8 cellular contexts compared by ENCODE assay signal in the genomic region with DNA sequence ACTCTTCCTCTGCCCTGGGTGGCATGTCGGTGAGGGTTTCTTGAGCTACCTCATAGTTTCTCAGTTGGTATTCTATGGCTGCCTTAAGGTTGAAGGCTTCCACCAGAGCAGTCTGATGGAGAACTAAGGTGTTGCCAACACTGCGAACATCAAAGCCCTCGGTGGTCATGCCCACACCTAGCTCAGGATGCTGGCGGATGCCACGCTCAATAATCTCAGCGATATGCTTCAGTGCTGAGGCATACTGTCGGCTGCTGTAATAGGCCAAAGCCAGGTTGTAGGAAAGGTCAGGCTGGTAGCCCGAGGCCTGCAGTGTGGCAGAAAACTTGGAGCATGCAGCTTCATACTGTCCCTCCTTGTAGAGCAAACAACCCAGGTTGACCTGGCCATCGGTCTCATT.
A peak's percentile ranks its signal among the peaks of the same experiment; 100 is the strongest.
DNase-seq lines count a peak whose midpoint lies in the region; ATAC-seq, FAIRE-seq and TF ChIP-seq lines count a peak whose summit lies in the region.

No MANE protein-coding gene starts in this region.

- peaks cover 7% of the 10 kb centered on the region for H3K36me3 Mint-ChIP-seq in CD8-positive, alpha-beta T cell
- peaks cover 2% of the 10 kb centered on the region for H3K36me3 Mint-ChIP-seq in osteocyte (ENCODE audit: unreplicated experiment)

- intact Hi-C loops in CD8-positive, alpha-beta T cell (cut with DNase I, micrococcal nuclease), result loop anchor here (1.0 to 10.0 kb wide), 9 partner anchors 65 to 1615 kb away; a partner anchor contains a TSS
- intact Hi-C loops in endothelial cell of umbilical vein (cut with micrococcal nuclease), result loop anchor here (2.0 to 5.0 kb wide), 4 partner anchors 65 to 451 kb away; a partner anchor contains a TSS

- H3K9me3 Mint-ChIP-seq in CD8-positive, alpha-beta T cell, result peaks cover 8% of the 10 kb centered on the region
- peaks cover 14% of the 10 kb centered on the region for H3K9me3 Mint-ChIP-seq in osteocyte (ENCODE audit: unreplicated experiment)

- H3K4me3 Mint-ChIP-seq in CD8-positive, alpha-beta T cell, result peak overlapping the region; percentile 97
- peak overlapping the region; percentile 89 for H3K4me3 Mint-ChIP-seq in osteocyte (ENCODE audit: unreplicated experiment)

- CTCF ChIA-PET in CD8-positive, alpha-beta T cell (lab: Charles Lee), result no interaction called here
- CTCF ChIA-PET in endothelial cell of umbilical vein (lab: Charles Lee), result interaction anchor here (1.1 kb wide), 1 partner anchor 13 kb away, joined by 3 read pairs; no protein-coding TSS in a partner anchor

- H3K36me3 ChIP-seq in CD8-positive, alpha-beta T cell (ENCODE audit: insufficient read depth, low read length), result no peaks in the 10 kb centered on the region
- H3K36me3 ChIP-seq in OCI-LY3 (replicated peaks; ENCODE audit: low read depth, low read length), result no peaks in the 10 kb centered on the region
- H3K36me3 ChIP-seq in endothelial cell of umbilical vein (ENCODE audit: control insufficient read depth in 2 of 2, extremely low read depth in 1 of 2, insufficient read depth in 2 of 2, low read length in 2 of 2), result no peaks in the 10 kb centered on the region

- no peak for TF ChIP-seq POLR2A in endothelial cell of umbilical vein (IDR thresholded peaks at IDR 0.05; ENCODE audit: low read depth, low read length)

- H3K4me2 ChIP-seq in OCI-LY3 (ENCODE audit: low read length) (peak overlapping the region; percentile 77), endothelial cell of umbilical vein (ENCODE audit: insufficient read depth, low read length) (peak overlapping the region; percentile 49)

- no peak for FAIRE-seq in endothelial cell of umbilical vein (lab: Jason Lieb, UNC)

- no peak overlapping the region for H3K27ac Mint-ChIP-seq in CD8-positive, alpha-beta T cell
- H3K27ac Mint-ChIP-seq in osteocyte (ENCODE audit: unreplicated experiment), result peak overlapping the region; percentile 99

- H3K4me3 ChIP-seq in CD8-positive, alpha-beta T cell (ENCODE audit: low read depth, low read length), result peak overlapping the region; percentile 89
- H3K4me3 ChIP-seq in OCI-LY3 (ENCODE audit: low read length), result peak overlapping the region; percentile 88
- H3K4me3 ChIP-seq in endothelial cell of umbilical vein (replicated peaks in 1 of 3; ENCODE audit: insufficient read depth in 1 of 3, low read depth in 1 of 3, low read length in 3 of 3), result peak overlapping the region in 2 of 3 experiments; percentile 46 to 94

- POLR2A ChIA-PET in CD8-positive, alpha-beta T cell (lab: Charles Lee), result interaction anchor here (0.9 kb wide), 1 partner anchor 354 kb away, joined by 3 read pairs; no protein-coding TSS in a partner anchor
- POLR2A ChIA-PET in endothelial cell of umbilical vein (lab: Charles Lee), result no interaction called here

- H3K27ac ChIP-seq in CD8-positive, alpha-beta T cell (ENCODE audit: low read depth, low read length), result peak overlapping the region; percentile 97
- H3K27ac ChIP-seq in OCI-LY3 (ENCODE audit: low read length) (no peak overlapping the region), endothelial cell of umbilical vein (ENCODE audit: insufficient read depth, low read depth, low read length) (peak overlapping the region; percentile 76)

- no peak overlapping the region; the same call in 1 of the 2 replicates for H2AFZ ChIP-seq in OCI-LY3 (ENCODE audit: low read depth, low read length)
- H2AFZ ChIP-seq in endothelial cell of umbilical vein (ENCODE audit: low read depth, low read length), result peak overlapping the region; percentile 80

- H3K4me1 Mint-ChIP-seq in CD8-positive, alpha-beta T cell (ENCODE audit: low read depth), result peaks cover 7% of the 10 kb centered on the region
- no peaks in the 10 kb centered on the region for H3K4me1 Mint-ChIP-seq in osteocyte (ENCODE audit: unreplicated experiment)

- H3K27me3 Mint-ChIP-seq in CD8-positive, alpha-beta T cell (ENCODE audit: low read depth), result no peaks in the 10 kb centered on the region
- H3K27me3 Mint-ChIP-seq in osteocyte (ENCODE audit: unreplicated experiment), result peaks cover 8% of the 10 kb centered on the region

- BruUV-seq in endothelial cell of umbilical vein (replicated peaks; lab: Mats Ljungman, UMichigan), result no TSS peak

- H4K20me1 ChIP-seq in OCI-LY3 (ENCODE audit: insufficient read depth, low read length) (no peaks in the 10 kb centered on the region), endothelial cell of umbilical vein (replicated peaks; ENCODE audit: control insufficient read depth, extremely low read depth, insufficient read depth, low read length) (no peaks in the 10 kb centered on the region)

- H3K9ac ChIP-seq in OCI-LY3 (ENCODE audit: low read length) (no peak overlapping the region), endothelial cell of umbilical vein (replicated peaks; ENCODE audit: extremely low read depth, insufficient read depth, low read length) (peak overlapping the region; percentile 79)

- DNase-seq in CD8-positive, alpha-beta T cell, result no peak
- DNase-seq in endothelial cell of umbilical vein (ENCODE audit: low read depth, low spot score), result no peak
- DNase-seq in osteocyte (ENCODE audit: extremely low spot score, unreplicated experiment), result no peak
- no peak for DNase-seq in NCI-H510A (lab: John Stamatoyannopoulos, UW)
- DNase-seq in SIG-M5 (lab: John Stamatoyannopoulos, UW), result no peak

- H3K4me1 ChIP-seq in CD8-positive, alpha-beta T cell (ENCODE audit: insufficient read depth, low read length), result peaks cover 8% of the 10 kb centered on the region
- peaks cover 4% of the 10 kb centered on the region for H3K4me1 ChIP-seq in OCI-LY3 (ENCODE audit: low read length)
- no peaks in the 10 kb centered on the region for H3K4me1 ChIP-seq in endothelial cell of umbilical vein (ENCODE audit: control insufficient read depth, extremely low read depth, insufficient read depth, low read length)

- H3K9me1 ChIP-seq in endothelial cell of umbilical vein (replicated peaks; ENCODE audit: control insufficient read depth, extremely low read depth, insufficient read depth, low read length), result no peaks in the 10 kb centered on the region

- H3K79me2 ChIP-seq in OCI-LY3 (ENCODE audit: low read length) (no peaks in the 10 kb centered on the region), endothelial cell of umbilical vein (ENCODE audit: control insufficient read depth, insufficient read depth, low read length) (no peaks in the 10 kb centered on the region)

- no peaks in the 10 kb centered on the region for H3K9me3 ChIP-seq in CD8-positive, alpha-beta T cell (ENCODE audit: low read length)
- H3K9me3 ChIP-seq in OCI-LY3 (ENCODE audit: insufficient read depth, low read length) (no peaks in the 10 kb centered on the region), endothelial cell of umbilical vein (replicated peaks; ENCODE audit: control insufficient read depth, insufficient read depth, low read length) (no peaks in the 10 kb centered on the region)

- no peaks in the 10 kb centered on the region for H3K27me3 ChIP-seq in CD8-positive, alpha-beta T cell (ENCODE audit: insufficient read depth, low read length)
- no peaks in the 10 kb centered on the region for H3K27me3 ChIP-seq in OCI-LY3 (ENCODE audit: low read depth, low read length)
- no peaks in the 10 kb centered on the region for H3K27me3 ChIP-seq in endothelial cell of umbilical vein (ENCODE audit: control insufficient read depth in 2 of 2, insufficient read depth in 2 of 2, low read length in 2 of 2)

- no peak for ATAC-seq in CD8-positive, alpha-beta T cell
- no peak for ATAC-seq in HG02852 (IDR thresholded peaks at IDR 0.05; ENCODE audit: unreplicated experiment)
- no peak for ATAC-seq in GM21423 (IDR thresholded peaks at IDR 0.05; ENCODE audit: unreplicated experiment)

- no peak for TF ChIP-seq CTCF in CD8-positive, alpha-beta T cell (IDR thresholded peaks at IDR 0.05)
- TF ChIP-seq CTCF in OCI-LY3 (IDR thresholded peaks at IDR 0.05; ENCODE audit: low read depth, low read length), result no peak
- no peak for TF ChIP-seq CTCF in endothelial cell of umbilical vein (IDR thresholded peaks at IDR 0.05; ENCODE audit: extremely low read depth in 1 of 2, insufficient read depth in 1 of 2, low read depth in 1 of 2, low read length in 2 of 2)
- no peak for TF ChIP-seq CTCF in osteocyte (IDR thresholded peaks at IDR 0.05)

- dilution Hi-C loops in endothelial cell of umbilical vein (cut with MboI; ENCODE audit: extremely low pct_ligation_motif_present, low sequenced_read_pairs), result no loop called here

TF ChIP-seq in endothelial cell of umbilical vein, 7 proteins besides CTCF, POLR2A, EP300 and RAD21:
- TF ChIP-seq JUN (IDR thresholded peaks at IDR 0.05; ENCODE audit: borderline replicate concordance, insufficient read depth, insufficient read length, low read depth) (no peak), EZH2 (IDR thresholded peaks at IDR 0.05; ENCODE audit: borderline replicate concordance, low read depth, low read length, severe bottlenecking) (no peak), GATA2 (IDR thresholded peaks at IDR 0.05; ENCODE audit: insufficient read depth, insufficient read length, low read depth, low read length) (no peak), FOS (IDR thresholded peaks at IDR 0.05; ENCODE audit: borderline replicate concordance, insufficient read depth, low read length) (no peak), MYC (IDR thresholded peaks at IDR 0.05; ENCODE audit: low read depth, low read length) (no peak), POLR2AphosphoS5 (IDR thresholded peaks at IDR 0.05; ENCODE audit: insufficient read depth, low read depth, low read length) (no peak)
- TF ChIP-seq, protein P1, sequence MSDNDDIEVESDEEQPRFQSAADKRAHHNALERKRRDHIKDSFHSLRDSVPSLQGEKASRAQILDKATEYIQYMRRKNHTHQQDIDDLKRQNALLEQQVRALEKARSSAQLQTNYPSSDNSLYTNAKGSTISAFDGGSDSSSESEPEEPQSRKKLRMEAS (IDR thresholded peaks at IDR 0.05; ENCODE audit: insufficient read depth, insufficient read length), result no peak
